ENCODE assay signal across 1 cellular context in genomic region chr7:33108931-33109757, GRCh38.
TF ChIP-seq lines count a peak whose summit lies in the region.

RP9 (minus strand) TSS chr7:33109404; CDS start chr7:33109372, 32 bp downstream.

TF ChIP-seq in HEK293, 187 proteins besides CTCF, POLR2A, EP300 and RAD21 (continued from another document):
- no peak for TF ChIP-seq ZSCAN5A (tag by site-specific recombination; IDR thresholded peaks at IDR 0.05)
- no peak for TF ChIP-seq ZNF280C (tag by site-specific recombination; IDR thresholded peaks at IDR 0.05)
- no peak for TF ChIP-seq PRDM4 (tag by site-specific recombination; IDR thresholded peaks at IDR 0.05)
- no peak for TF ChIP-seq ZNF548 (tag by site-specific recombination; IDR thresholded peaks at IDR 0.05)
- TF ChIP-seq KLF1 (tag by site-specific recombination; IDR thresholded peaks at IDR 0.05), result peak; percentile 82
- peak; percentile 62 for TF ChIP-seq ZBTB20 (tag by site-specific recombination; IDR thresholded peaks at IDR 0.05)
- no peak for TF ChIP-seq ZNF362 (tag by site-specific recombination; IDR thresholded peaks at IDR 0.05)
- no peak for TF ChIP-seq ZNF214 (tag by site-specific recombination; IDR thresholded peaks at IDR 0.05; ENCODE audit: borderline replicate concordance)
- TF ChIP-seq ZNF416 (tag by site-specific recombination; IDR thresholded peaks at IDR 0.05), result no peak
- TF ChIP-seq TSHZ1 (tag by site-specific recombination; IDR thresholded peaks at IDR 0.05; ENCODE audit: borderline replicate concordance), result no peak
- TF ChIP-seq ZNF670 (tag by site-specific recombination; IDR thresholded peaks at IDR 0.05; ENCODE audit: low read depth), result no peak
- no peak for TF ChIP-seq PBX3 (CRISPR knock-in tag; IDR thresholded peaks at IDR 0.05)
- no peak for TF ChIP-seq MZF1 (tag by site-specific recombination; IDR thresholded peaks at IDR 0.05; ENCODE audit: borderline replicate concordance)
- TF ChIP-seq ELK4 (IDR thresholded peaks at IDR 0.05; ENCODE audit: borderline replicate concordance, low read depth, low read length), result no peak
